ENCODE assay signal across 9 cellular contexts in genomic region chr6:41527721-41528408, GRCh38. TPM values are rescaled to one million over a fixed set of nuclear protein-coding genes. Genes with fewer than 3 reads are reported as not detected.
DNase-seq lines count a peak whose midpoint lies in the region; ATAC-seq and TF ChIP-seq lines count a peak whose summit lies in the region.
"Had no signal": no experiment of that assay in that cellular context is flagged by ENCODE, and none has a peak within 500 bp of the region (broad histone marks: within the 10 kb centered on the region; RNA-seq: fewer than 3 reads in every experiment).

No MANE protein-coding gene starts in this region.

- no peak overlapping the region for H2AFZ ChIP-seq in fibroblast of lung (ENCODE audit: low read length)

- H3K27ac Mint-ChIP-seq in T-helper 17 cell, result no peak overlapping the region
- H3K27ac Mint-ChIP-seq: stimulated activated naive CD8-positive, alpha-beta T cell treated with anti-CD3 and anti-CD28 coated beads, Interleukin-15, amount 100 ng/mL, for 72 hours had no signal

- DNase-seq in EH (ENCODE audit: low read depth) (peak; percentile 47), NCI-H82 (lab: John Stamatoyannopoulos, UW) (peak; percentile 81), fibroblast of lung (ENCODE audit: low read depth in 2 of 2) (peak; percentile 7 to 34), renal cortical epithelial cell (ENCODE audit: low read depth) (peak; percentile 25), RWPE1 (ENCODE audit: low spot score) (no peak), T-helper 17 cell (no peak), left lobe of liver (ENCODE audit: low spot score) (no peak)
- DNase-seq: stimulated activated naive CD8-positive, alpha-beta T cell treated with anti-CD3 and anti-CD28 coated beads, Interleukin-15, amount 100 ng/mL, for 72 hours had no signal

- no peaks in the 10 kb centered on the region for H3K79me2 ChIP-seq in fibroblast of lung (ENCODE audit: control insufficient read depth, insufficient read depth, low read length)

- CTCF ChIA-PET in RWPE1 (lab: Yijun Ruan, JAX), result no interaction called here

- H3K4me2 ChIP-seq in fibroblast of lung (ENCODE audit: extremely low read depth, insufficient read depth, low read length), result no peak overlapping the region

- POLR2A ChIA-PET in RWPE1 (lab: Yijun Ruan, JAX; ENCODE audit: low non-redundant PET), result no interaction called here

- H3K27me3 Mint-ChIP-seq in T-helper 17 cell, result peaks cover 21% of the 10 kb centered on the region

- H3K4me1 Mint-ChIP-seq in T-helper 17 cell, result peaks cover 23% of the 10 kb centered on the region

- no peak overlapping the region for H3K4me3 Mint-ChIP-seq in T-helper 17 cell
- H3K4me3 Mint-ChIP-seq: stimulated activated naive CD8-positive, alpha-beta T cell treated with anti-CD3 and anti-CD28 coated beads, Interleukin-15, amount 100 ng/mL, for 72 hours had no signal

- TF ChIP-seq CTCF in fibroblast of lung (conservative IDR thresholded peaks at IDR 0.05 in 1 of 2, IDR thresholded peaks at IDR 0.05 in 1 of 2; ENCODE audit: low read depth in 1 of 2, low read length in 2 of 2) (no peak), RWPE1 (conservative IDR thresholded peaks at IDR 0.05; ENCODE audit: low read depth) (no peak)

- H4K20me1 ChIP-seq in fibroblast of lung (ENCODE audit: control insufficient read depth, extremely low read depth, insufficient read depth, low read length), result no peaks in the 10 kb centered on the region

- H3K4me1 ChIP-seq in fibroblast of lung (ENCODE audit: control insufficient read depth, extremely low read depth, insufficient read depth, low read length), result no peaks in the 10 kb centered on the region

- peaks cover 46% of the 10 kb centered on the region for H3K27me3 ChIP-seq in fibroblast of lung (ENCODE audit: control insufficient read depth, insufficient read depth, low read length)

- peaks cover 7% of the 10 kb centered on the region for H3K36me3 Mint-ChIP-seq in T-helper 17 cell (ENCODE audit: low read depth)

- H3K27ac ChIP-seq in fibroblast of lung (ENCODE audit: insufficient read depth, low read length) (no peak overlapping the region), RWPE1 (no peak overlapping the region)

- H3K9me3 ChIP-seq in fibroblast of lung (ENCODE audit: control insufficient read depth, insufficient read depth, low read depth, low read length), result no peaks in the 10 kb centered on the region
- H3K9me3 ChIP-seq in T-helper 17 cell (ENCODE audit: control insufficient read depth, low read length, poor library complexity, severe bottlenecking), result no peaks in the 10 kb centered on the region

- no peak for ATAC-seq in T-helper 17 cell
- no peak for ATAC-seq in HG03378 (IDR thresholded peaks at IDR 0.05; ENCODE audit: unreplicated experiment)
- no peak for ATAC-seq in left lobe of liver
- ATAC-seq: stimulated activated naive CD8-positive, alpha-beta T cell treated with anti-CD3 and anti-CD28 coated beads, Interleukin-15, amount 100 ng/mL, for 72 hours had no signal

- no peak overlapping the region for H3K4me3 ChIP-seq in fibroblast of lung (replicated peaks in 1 of 4; ENCODE audit: control extremely low read depth in 1 of 4, insufficient read depth in 1 of 4, low read depth in 3 of 4, low read length in 4 of 4)

- H3K36me3 ChIP-seq in fibroblast of lung (ENCODE audit: control insufficient read depth, insufficient read depth, low read length), result no peaks in the 10 kb centered on the region

- H3K9ac ChIP-seq in fibroblast of lung (ENCODE audit: insufficient read depth, low read length), result no peak overlapping the region

RNA-seq across cellular contexts. Expression of gene FOXP4, which starts 18.3 kb away (rescaled TPM):
- 1.3 and 1.8 TPM in 2 replicates for total RNA-seq in fibroblast of lung
- 0.81 and 1.9 TPM in 2 replicates for polyA plus RNA-seq in fibroblast of lung
- polyA plus RNA-seq in fibroblast of lung (2012), result 5.7 and 10.0 TPM in 2 replicates
- 2.9 and 8.0 TPM in 2 replicates for polyA minus RNA-seq in fibroblast of lung (ENCODE audit: low replicate concordance)
- 1.9 and 8.0 TPM in 2 replicates for total RNA-seq in renal cortical epithelial cell
- 10 to 100 TPM in 1 of 2 donors, 1 to 10 TPM in 1; 7.5 to 10.6 TPM for total RNA-seq in T-helper 17 cell
- 24.6 TPM for total RNA-seq in left lobe of liver

Comparison
In these comparisons a context has a peak if more than half of its experiments do, and no peak if none do; other contexts are left out.
1. DNase-seq: peak in EH (single experiment), NCI-H82 (single experiment), fibroblast of lung (2 of 2) and renal cortical epithelial cell (single experiment); none in RWPE1 (single experiment), T-helper 17 cell (0 of 3) and left lobe of liver (single experiment).